ENCODE assay signal across 29 cellular contexts in the genomic region with DNA sequence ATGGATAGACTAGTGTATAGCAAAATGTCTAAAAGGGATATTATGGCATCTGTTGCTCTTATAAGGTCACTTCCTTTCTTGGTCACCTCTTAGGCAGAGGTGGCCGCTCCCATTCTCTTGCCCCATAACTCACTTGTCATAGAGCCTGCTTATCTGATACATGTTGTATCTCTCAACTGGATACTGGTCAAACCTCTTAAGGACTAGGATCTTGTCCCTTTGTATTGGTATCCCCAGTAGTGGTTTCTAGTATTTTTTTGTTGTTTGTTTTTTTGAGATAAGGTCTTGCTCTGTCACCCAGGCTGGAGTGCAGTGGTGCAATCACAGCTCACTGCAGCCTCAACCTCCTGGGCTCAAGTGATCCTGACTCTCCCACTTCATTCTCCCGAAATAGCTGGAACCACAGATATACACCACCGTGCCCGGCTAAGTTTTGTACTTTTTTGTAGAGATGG. TPM values are rescaled to one million over a fixed set of nuclear protein-coding genes. Genes with fewer than 3 reads are reported as not detected.
DNase-seq lines count a peak whose midpoint lies in the region; ATAC-seq and TF ChIP-seq lines count a peak whose summit lies in the region.
"Had no signal": no experiment of that assay in that cellular context is flagged by ENCODE, and none has a peak within 500 bp of the region (broad histone marks: within the 10 kb centered on the region; RNA-seq: fewer than 3 reads in every experiment).

No MANE protein-coding gene starts in this region.

- H2BK120ac ChIP-seq in IMR-90 (ENCODE audit: low read depth, low read length), result no peak overlapping the region

- H2AFZ ChIP-seq in IMR-90 (replicated peaks; ENCODE audit: low read length, poor library complexity), result no peak overlapping the region

- in situ Hi-C loops in IMR-90 (cut with MboI; ENCODE audit: low sequenced_read_pairs), result loop anchor here (25.0 kb wide), 1 partner anchor 710 kb away; the partner anchor contains the start of gene PMP22

- dilution Hi-C loops in IMR-90 (cut with HindIII; ENCODE audit: low sequenced_read_pairs, unreplicated experiment), result no loop called here

- no peak overlapping the region for H2BK15ac ChIP-seq in IMR-90 (ENCODE audit: low read depth, low read length)

- TF ChIP-seq CTCF in IMR-90 (conservative IDR thresholded peaks at IDR 0.05; ENCODE audit: low read depth, low read length) (no peak), sigmoid colon (IDR thresholded peaks at IDR 0.05) (no peak)

- H2BK5ac ChIP-seq in IMR-90 (ENCODE audit: low read depth, low read length, poor library complexity, severe bottlenecking), result no peak overlapping the region

- H3K4me3 Mint-ChIP-seq in naive thymus-derived CD4-positive, alpha-beta T cell, result no peak overlapping the region
- H3K4me3 Mint-ChIP-seq in CD4-positive, alpha-beta memory T cell, result no peak overlapping the region
- H3K4me3 Mint-ChIP-seq: CD8-positive, alpha-beta memory T cell; T-cell had no signal

- H3K4me1 ChIP-seq in IMR-90 (ENCODE audit: control insufficient read depth, insufficient read depth, low read length), result peaks cover 3% of the 10 kb centered on the region; the same call in 1 of the 2 replicates
- no peaks in the 10 kb centered on the region for H3K4me1 ChIP-seq in naive thymus-derived CD4-positive, alpha-beta T cell (ENCODE audit: control insufficient read depth in 2 of 2, insufficient read depth in 2 of 2, low read length in 2 of 2)
- H3K4me1 ChIP-seq in CD4-positive, alpha-beta memory T cell (ENCODE audit: insufficient read depth, low read length), result no peaks in the 10 kb centered on the region
- H3K4me1 ChIP-seq in sigmoid colon, result peaks cover 0 to 14% (median 0%) of the 10 kb centered on the region in 4 donors

- BruUV-seq in IMR-90 (replicated peaks; lab: Mats Ljungman, UMichigan), result no TSS peak

- CTCF ChIA-PET in IMR-90 (lab: Yijun Ruan, JAX), result no interaction called here
- CTCF ChIA-PET in naive thymus-derived CD4-positive, alpha-beta T cell (lab: Charles Lee), result no interaction called here
- CTCF ChIA-PET in CD4-positive, alpha-beta memory T cell (lab: Charles Lee; ENCODE audit: partially characterized antibody), result no interaction called here

- H3K4me3 ChIP-seq in IMR-90 (ENCODE audit: insufficient read depth, low read depth, low read length) (no peak overlapping the region), sigmoid colon (no peak overlapping the region)
- no peak overlapping the region for H3K4me3 ChIP-seq in naive thymus-derived CD4-positive, alpha-beta T cell (ENCODE audit: low read length)
- no peak overlapping the region for H3K4me3 ChIP-seq in CD4-positive, alpha-beta memory T cell (ENCODE audit: low read length in 2 of 2)
- H3K4me3 ChIP-seq: GM12878, MG63, SJSA1 had no signal

- intact Hi-C loops in IMR-90 (cut with micrococcal nuclease) (no loop called here), sigmoid colon (cut with DNase I) (no loop called here)
- intact Hi-C loops in naive thymus-derived CD4-positive, alpha-beta T cell (cut with micrococcal nuclease), result no loop called here
- intact Hi-C loops in CD4-positive, alpha-beta memory T cell (cut with micrococcal nuclease), result no loop called here

- peaks cover 0 to 13% (median 5%) of the 10 kb centered on the region in 7 donors for H3K4me1 Mint-ChIP-seq in naive thymus-derived CD4-positive, alpha-beta T cell
- H3K4me1 Mint-ChIP-seq in CD4-positive, alpha-beta memory T cell, result peaks cover 0 to 2% (median 0%) of the 10 kb centered on the region in 4 donors
- H3K4me1 Mint-ChIP-seq: CD8-positive, alpha-beta memory T cell had no signal

- H3K79me1 ChIP-seq in IMR-90 (ENCODE audit: low read depth in 1 of 2, low read length in 2 of 2), result peaks cover 16 to 29% of the 10 kb centered on the region in 2 experiments

- H3K27ac Mint-ChIP-seq in naive thymus-derived CD4-positive, alpha-beta T cell, result peak overlapping the region in 1 of 9 donors; percentile 14
- H3K27ac Mint-ChIP-seq in CD4-positive, alpha-beta memory T cell, result no peak overlapping the region
- H3K27ac Mint-ChIP-seq: T-cell had no signal

- H3K23ac ChIP-seq in IMR-90 (ENCODE audit: low read depth, low read length), result no peak overlapping the region

- H3K36me3 Mint-ChIP-seq in naive thymus-derived CD4-positive, alpha-beta T cell, result peaks cover 0 to 19% (median 4%) of the 10 kb centered on the region in 5 donors
- H3K36me3 Mint-ChIP-seq in CD4-positive, alpha-beta memory T cell, result peaks cover 15 to 17% of the 10 kb centered on the region in 2 donors

- POLR2A ChIA-PET in IMR-90 (lab: Charles Lee; ENCODE audit: unreplicated experiment), result no interaction called here
- POLR2A ChIA-PET in naive thymus-derived CD4-positive, alpha-beta T cell (lab: Charles Lee), result no interaction called here
- POLR2A ChIA-PET in CD4-positive, alpha-beta memory T cell (lab: Charles Lee; ENCODE audit: partially characterized antibody), result no interaction called here

- H3K27me3 ChIP-seq in IMR-90 (ENCODE audit: control insufficient read depth, insufficient read depth, low read length) (no peaks in the 10 kb centered on the region), sigmoid colon (no peaks in the 10 kb centered on the region)
- H3K27me3 ChIP-seq in naive thymus-derived CD4-positive, alpha-beta T cell (ENCODE audit: control insufficient read depth in 2 of 2, insufficient read depth in 2 of 2, low read length in 2 of 2), result no peaks in the 10 kb centered on the region
- no peaks in the 10 kb centered on the region for H3K27me3 ChIP-seq in CD4-positive, alpha-beta memory T cell (ENCODE audit: insufficient read depth, low read length)
- H3K27me3 ChIP-seq: MG63, SJSA1 had no signal

- no peak for ATAC-seq in IMR-90 (ENCODE audit: low read depth)
- ATAC-seq in naive thymus-derived CD4-positive, alpha-beta T cell, result peak; percentile 31
- ATAC-seq: GM12878, T-cell had no signal

- H3K9ac ChIP-seq in IMR-90 (ENCODE audit: low read depth, low read length), result no peak overlapping the region

- no peak overlapping the region for H3K18ac ChIP-seq in IMR-90 (ENCODE audit: low read depth, low read length)

- no peak for TF ChIP-seq RAD21 in IMR-90 (IDR thresholded peaks at IDR 0.05; ENCODE audit: low read length)

- H4K8ac ChIP-seq in IMR-90 (ENCODE audit: low read depth in 2 of 2, low read length in 2 of 2), result no peak overlapping the region

- H3K27ac ChIP-seq in IMR-90 (ENCODE audit: insufficient read depth, low read length), result no peak overlapping the region
- H3K27ac ChIP-seq in naive thymus-derived CD4-positive, alpha-beta T cell (ENCODE audit: low read depth, low read length), result no peak overlapping the region
- no peak overlapping the region for H3K27ac ChIP-seq in CD4-positive, alpha-beta memory T cell (ENCODE audit: low read depth, low read length)
- H3K27ac ChIP-seq in sigmoid colon, result no peak overlapping the region
- H3K27ac ChIP-seq: SJSA1 had no signal

- no peak overlapping the region for H3K4ac ChIP-seq in IMR-90 (ENCODE audit: low read depth, low read length)

- H3K9me3 Mint-ChIP-seq in naive thymus-derived CD4-positive, alpha-beta T cell, result no peaks in the 10 kb centered on the region
- H3K9me3 Mint-ChIP-seq in CD4-positive, alpha-beta memory T cell, result no peaks in the 10 kb centered on the region
- H3K9me3 Mint-ChIP-seq: CD8-positive, alpha-beta memory T cell; T-cell had no signal

- H3K14ac ChIP-seq in IMR-90 (replicated peaks; ENCODE audit: low read depth, low read length), result no peak overlapping the region

- no peak for TF ChIP-seq EP300 in sigmoid colon (IDR thresholded peaks at IDR 0.05)

- DNase-seq in IMR-90 (no peak), OCI-M1 (lab: John Stamatoyannopoulos, UW) (peak; percentile 68), erythroblast (lab: John Stamatoyannopoulos, UW) (peak; percentile 54 to 72), NCI-H1092 treated with DMSO at 0.1 percent for 48 hours (lab: John Stamatoyannopoulos, UW) (no peak), sigmoid colon (no peak)
- no peak for DNase-seq in naive thymus-derived CD4-positive, alpha-beta T cell
- no peak for DNase-seq in CD4-positive, alpha-beta memory T cell
- DNase-seq: C1 segment of cervical spinal cord; CD8-positive, alpha-beta memory T cell; DMS 273 treated with DMSO at 0.1 percent for 48 hours; DMS79; EL; GDM1; GOT3; HCEC 1CT; MG63; NCI-H1048; NCI-H1417 treated with DMSO at 0.1 percent for 48 hours; NCI-H1694 treated with DMSO at 0.1 percent for 48 hours; NCI-H2081 treated with DMSO at 0.1 percent for 48 hours; NCI-H2171; NCI-H226; NCI-H510A; NCI-H69; Right ventricle myocardium superior; RPMI8226; T-cell had no signal

- H4K5ac ChIP-seq in IMR-90 (ENCODE audit: low read depth, low read length), result no peak overlapping the region

- H2AK5ac ChIP-seq in IMR-90 (ENCODE audit: low read depth, low read length), result no peak overlapping the region

- TF ChIP-seq POLR2A in IMR-90 (IDR thresholded peaks at IDR 0.05; ENCODE audit: low read depth, low read length), result no peak
- TF ChIP-seq POLR2A in erythroblast (IDR thresholded peaks at IDR 0.05; ENCODE audit: low read length), result no peak
- TF ChIP-seq POLR2A in sigmoid colon (IDR thresholded peaks at IDR 0.05), result no peak

- peaks cover 0 to 16% (median 5%) of the 10 kb centered on the region in 5 donors for H3K27me3 Mint-ChIP-seq in naive thymus-derived CD4-positive, alpha-beta T cell
- peaks cover 4 to 5% of the 10 kb centered on the region in 2 donors for H3K27me3 Mint-ChIP-seq in CD4-positive, alpha-beta memory T cell

- H3K9me1 ChIP-seq in IMR-90 (ENCODE audit: insufficient read depth, low read length), result peaks cover 21% of the 10 kb centered on the region; the same call in 1 of the 2 replicates

- no peak overlapping the region for H4K91ac ChIP-seq in IMR-90 (ENCODE audit: insufficient read depth, low read depth, low read length)

- no peaks in the 10 kb centered on the region for H4K20me1 ChIP-seq in IMR-90 (ENCODE audit: insufficient read depth, low read length)

- H3K4me2 ChIP-seq in IMR-90 (ENCODE audit: low read depth, low read length), result no peak overlapping the region

- no peak overlapping the region for H2BK20ac ChIP-seq in IMR-90 (ENCODE audit: low read depth, low read length)

- H3K36me3 ChIP-seq in IMR-90 (ENCODE audit: control insufficient read depth, insufficient read depth, low read length) (peaks cover 7% of the 10 kb centered on the region), sigmoid colon (peaks cover 0 to 16% (median 2%) of the 10 kb centered on the region in 4 donors)
- H3K36me3 ChIP-seq in naive thymus-derived CD4-positive, alpha-beta T cell (ENCODE audit: control insufficient read depth in 2 of 3, insufficient read depth in 3 of 3, low read length in 3 of 3), result peaks cover 0 to 12% (median 0%) of the 10 kb centered on the region in 3 experiments
- H3K36me3 ChIP-seq in CD4-positive, alpha-beta memory T cell (ENCODE audit: insufficient read depth, low read length), result peaks cover under 1% of the 10 kb centered on the region

- H3K9me3 ChIP-seq in IMR-90 (ENCODE audit: control insufficient read depth, insufficient read depth, low read length) (no peaks in the 10 kb centered on the region), sigmoid colon (no peaks in the 10 kb centered on the region)
- no peaks in the 10 kb centered on the region for H3K9me3 ChIP-seq in naive thymus-derived CD4-positive, alpha-beta T cell (ENCODE audit: control insufficient read depth in 2 of 3, low read length in 3 of 3)
- no peaks in the 10 kb centered on the region for H3K9me3 ChIP-seq in CD4-positive, alpha-beta memory T cell (ENCODE audit: control insufficient read depth in 1 of 2, low read length in 2 of 2)
- H3K9me3 ChIP-seq: MG63, SJSA1 had no signal

- H3K56ac ChIP-seq in IMR-90 (ENCODE audit: extremely low read depth, insufficient read depth, low read length), result no peak overlapping the region

- WGBS in IMR-90 (ENCODE audit: extremely low coverage in 2 of 2, insufficient read length in 1 of 2), 2 experiments, result no CpG with 5 or more reads among the region's 4 CpGs
- 97 to 98% methylated on average over 4 of the region's 4 CpGs for WGBS in sigmoid colon, 2 donors

- H2AK9ac ChIP-seq in IMR-90 (replicated peaks; ENCODE audit: low read depth, low read length, poor library complexity), result no peak overlapping the region

RNA-seq across cellular contexts. Expression of gene ZSWIM7, which starts 27.0 kb away (rescaled TPM):
- total RNA-seq in IMR-90 (2012; rRNA removed) (6.8 and 7.2 TPM in 2 replicates), sigmoid colon (10 to 100 TPM; 13.0 to 25.8 (median 18.3) TPM)
- polyA plus RNA-seq in IMR-90 (2012; rRNA removed) (12.0 and 12.1 TPM in 2 replicates), sigmoid colon (10 to 100 TPM; 35.0 to 55.5 (median 46.2) TPM)
- polyA plus RNA-seq in IMR-90 (2012; cell fraction: cytosol; rRNA removed), result 10.1 and 14.0 TPM in 2 replicates
- 12.9 and 28.1 TPM in 2 replicates for polyA plus RNA-seq in IMR-90 (2012; cell fraction: nucleus; rRNA removed; ENCODE audit: low replicate concordance)
- 10 to 100 TPM; 10.0 to 39.6 (median 25.4) TPM for total RNA-seq in naive thymus-derived CD4-positive, alpha-beta T cell
- 10 to 100 TPM; 78.6 to 82.7 TPM for polyA plus RNA-seq in naive thymus-derived CD4-positive, alpha-beta T cell
- total RNA-seq in CD4-positive, alpha-beta memory T cell, result 10 to 100 TPM; 30.2 to 30.9 TPM
- 10 to 100 TPM; 56.9 to 66.5 TPM for polyA plus RNA-seq in CD4-positive, alpha-beta memory T cell

RNA-seq across cellular contexts. Expression of gene TTC19, which starts 27.1 kb away (rescaled TPM):
- total RNA-seq in IMR-90 (2012; rRNA removed) (12.9 and 19.2 TPM in 2 replicates), sigmoid colon (10 to 100 TPM; 41.0 to 59.1 (median 42.8) TPM)
- polyA plus RNA-seq in IMR-90 (2012; rRNA removed) (6.0 and 8.3 TPM in 2 replicates), sigmoid colon (10 to 100 TPM; 24.6 to 33.5 (median 32.3) TPM)
- polyA plus RNA-seq in IMR-90 (2012; cell fraction: cytosol; rRNA removed), result 2.3 and 6.1 TPM in 2 replicates
- polyA plus RNA-seq in IMR-90 (2012; cell fraction: nucleus; rRNA removed; ENCODE audit: low replicate concordance), result 5.9 and 8.4 TPM in 2 replicates
- total RNA-seq in naive thymus-derived CD4-positive, alpha-beta T cell, result 10 to 100 TPM; 32.8 to 61.6 (median 37.4) TPM
- polyA plus RNA-seq in naive thymus-derived CD4-positive, alpha-beta T cell, result 10 to 100 TPM; 35.8 to 35.9 TPM
- total RNA-seq in CD4-positive, alpha-beta memory T cell, result 10 to 100 TPM; 34.1 to 36.3 TPM
- 10 to 100 TPM; 38.0 to 61.4 TPM for polyA plus RNA-seq in CD4-positive, alpha-beta memory T cell

RNA-seq across cellular contexts. Expression of gene ADORA2B, which starts 27.6 kb away (rescaled TPM):
- total RNA-seq in IMR-90 (2012; rRNA removed) (5.2 and 5.8 TPM in 2 replicates), sigmoid colon (1 to 10 TPM; 2.2 to 5.4 (median 3.9) TPM)
- polyA plus RNA-seq in IMR-90 (2012; rRNA removed) (5.5 and 6.1 TPM in 2 replicates), sigmoid colon (10 to 100 TPM in 2 of 3 donors, 1 to 10 TPM in 1; 9.9 to 21.4 (median 12.0) TPM)
- polyA plus RNA-seq in IMR-90 (2012; cell fraction: cytosol; rRNA removed), result 2.7 and 7.4 TPM in 2 replicates
- 2.3 and 3.4 TPM in 2 replicates for polyA plus RNA-seq in IMR-90 (2012; cell fraction: nucleus; rRNA removed; ENCODE audit: low replicate concordance)
- 1 to 10 TPM in 2 of 5 experiments, under 1 TPM in 1, not detected in 2; 0.50 to 2.2 (median 1.6) TPM for total RNA-seq in naive thymus-derived CD4-positive, alpha-beta T cell
- 1 to 10 TPM in 1 of 2 donors, under 1 TPM in 1; 0.71 to 2.6 TPM for polyA plus RNA-seq in naive thymus-derived CD4-positive, alpha-beta T cell
- total RNA-seq in CD4-positive, alpha-beta memory T cell, result under 1 TPM; 0.23 to 0.25 TPM
- 1 to 10 TPM in 1 of 2 donors, under 1 TPM in 1; 0.57 to 1.8 TPM for polyA plus RNA-seq in CD4-positive, alpha-beta memory T cell

Comparison
In these comparisons a context has a peak if more than half of its experiments do, and no peak if none do; other contexts are left out.
1. DNase-seq: peak in OCI-M1 (single experiment) and erythroblast (2 of 2); none in IMR-90 (single experiment), naive thymus-derived CD4-positive, alpha-beta T cell (0 of 9), NCI-H1092 treated with DMSO at 0.1 percent for 48 hours (single experiment), CD4-positive, alpha-beta memory T cell (0 of 5) and sigmoid colon (single experiment).